12 cellular contexts compared by ENCODE assay signal in the genomic region with DNA sequence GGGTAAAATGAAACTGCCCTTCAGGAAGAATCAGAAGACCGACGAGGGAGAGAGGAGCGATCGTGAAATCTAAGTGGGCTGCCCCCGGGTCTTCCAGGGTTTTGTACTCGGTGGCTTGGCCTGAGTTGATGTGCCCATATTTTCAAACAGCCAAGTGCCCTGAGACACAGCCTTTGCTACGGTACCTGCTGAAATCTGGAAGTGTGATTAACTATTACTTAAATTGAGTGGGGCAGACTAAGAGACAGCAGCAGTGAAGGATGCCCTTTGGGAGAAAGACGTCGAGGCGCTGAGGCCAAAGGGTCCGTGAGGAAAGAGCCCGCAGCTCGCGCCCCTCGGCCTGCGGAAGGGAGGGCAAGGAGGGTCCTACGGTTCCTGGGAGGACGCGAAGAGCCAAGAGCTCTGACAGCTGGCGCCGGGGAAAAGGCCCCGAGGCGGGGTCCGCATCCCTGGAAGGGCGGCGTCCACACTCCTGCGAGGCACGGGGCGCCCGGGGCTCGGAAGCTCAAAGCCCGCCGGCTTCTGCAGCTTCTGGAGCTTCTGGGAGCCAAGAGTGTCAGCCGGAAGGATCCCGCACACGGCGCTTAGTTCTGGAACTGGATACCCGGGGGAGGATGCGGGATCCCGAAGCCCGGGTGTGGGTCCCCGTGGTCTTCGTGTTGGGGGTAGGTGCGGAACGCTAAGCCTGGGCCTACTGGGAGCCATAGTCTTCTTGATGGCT. TPM values are rescaled to one million over a fixed set of nuclear protein-coding genes. Genes with fewer than 3 reads are reported as not detected.
DNase-seq lines count a peak whose midpoint lies in the region; ATAC-seq and TF ChIP-seq lines count a peak whose summit lies in the region.
"Had no signal": no experiment of that assay in that cellular context is flagged by ENCODE, and none has a peak within 500 bp of the region (broad histone marks: within the 10 kb centered on the region; RNA-seq: fewer than 3 reads in every experiment).

No MANE protein-coding gene starts in this region.

- H3K36me3 Mint-ChIP-seq in activated naive CD4-positive, alpha-beta T cell treated with anti-CD3 and anti-CD28 coated beads for 36 hours (ENCODE audit: low read depth): no peaks in the 10 kb centered on the region
- H3K36me3 Mint-ChIP-seq: IgD-negative memory B cell had no signal

- no peaks in the 10 kb centered on the region for H3K9me3 Mint-ChIP-seq in activated naive CD4-positive, alpha-beta T cell treated with anti-CD3 and anti-CD28 coated beads for 36 hours
- H3K9me3 Mint-ChIP-seq: IgD-negative memory B cell had no signal

- no peak for TF ChIP-seq EP300 in upper lobe of left lung (IDR thresholded peaks at IDR 0.05)

- WGBS in lung, 2 donors: 72 to 73% methylated on average over 45 of the region's 45 CpGs
- WGBS in upper lobe of left lung, 2 donors: 76 to 77% methylated on average over 45 of the region's 45 CpGs

- intact Hi-C loops in activated naive CD4-positive, alpha-beta T cell treated with anti-CD3 and anti-CD28 coated beads for 36 hours (cut with micrococcal nuclease): loop anchor here (10.0 kb wide), 1 partner anchor 50 kb away; no protein-coding TSS in a partner anchor

- H3K4me1 Mint-ChIP-seq in activated naive CD4-positive, alpha-beta T cell treated with anti-CD3 and anti-CD28 coated beads for 36 hours (ENCODE audit: low read depth): no peaks in the 10 kb centered on the region
- H3K4me1 Mint-ChIP-seq: IgD-negative memory B cell had no signal

- ATAC-seq in lung (ENCODE audit: insufficient read depth, low FRiP score): no peak
- ATAC-seq in upper lobe of left lung (ENCODE audit: low FRiP score in 2 of 2): peak; percentile 39 to 74
- ATAC-seq in HG02623 (IDR thresholded peaks at IDR 0.05; ENCODE audit: unreplicated experiment): no peak

- DNase-seq in activated naive CD4-positive, alpha-beta T cell treated with anti-CD3 and anti-CD28 coated beads for 36 hours: peak; percentile 2
- DNase-seq in activated naive CD4-positive, alpha-beta T cell (lab: John Stamatoyannopoulos, UW): no peak
- peak; percentile 78 for DNase-seq in coronary artery (ENCODE audit: low spot score)
- peak; percentile 42 for DNase-seq in lung (ENCODE audit: low spot score)
- peak in 1 of 2 donors; percentile 84 for DNase-seq in upper lobe of left lung
- no peak for DNase-seq in HK-2 (ENCODE audit: unreplicated experiment)
- no peak for DNase-seq in glomerular visceral epithelial cell (ENCODE audit: extremely low spot score)
- DNase-seq: caudate nucleus, NCI-H2081 had no signal

- H3K27ac Mint-ChIP-seq in activated naive CD4-positive, alpha-beta T cell treated with anti-CD3 and anti-CD28 coated beads for 36 hours: no peak overlapping the region
- H3K27ac Mint-ChIP-seq: IgD-negative memory B cell had no signal

- no peaks in the 10 kb centered on the region for H3K4me1 ChIP-seq in lung (ENCODE audit: control insufficient read depth in 2 of 2, insufficient read depth in 2 of 2, low read length in 2 of 2)
- H3K4me1 ChIP-seq in upper lobe of left lung: no peaks in the 10 kb centered on the region

- H3K27me3 ChIP-seq in lung (ENCODE audit: control insufficient read depth, insufficient read depth) (no peaks in the 10 kb centered on the region), upper lobe of left lung (peaks cover 2 to 7% (median 4%) of the 10 kb centered on the region in 4 donors)

- H3K27ac ChIP-seq in coronary artery: no peak overlapping the region
- no peak overlapping the region for H3K27ac ChIP-seq in lung (ENCODE audit: low read depth in 1 of 2, low read length in 1 of 2)
- H3K27ac ChIP-seq in upper lobe of left lung: no peak overlapping the region
- H3K27ac ChIP-seq: parathyroid adenoma had no signal

- H3K27me3 Mint-ChIP-seq in activated naive CD4-positive, alpha-beta T cell treated with anti-CD3 and anti-CD28 coated beads for 36 hours (ENCODE audit: low read depth): peaks cover 7% of the 10 kb centered on the region

- TF ChIP-seq POLR2A in upper lobe of left lung (IDR thresholded peaks at IDR 0.05): no peak

- H3K36me3 ChIP-seq in lung (ENCODE audit: control insufficient read depth in 2 of 2, insufficient read depth in 2 of 2, low read length in 2 of 2) (no peaks in the 10 kb centered on the region), upper lobe of left lung (no peaks in the 10 kb centered on the region)

- H3K4me3 ChIP-seq in coronary artery: no peak overlapping the region
- H3K4me3 ChIP-seq in lung: no peak overlapping the region
- no peak overlapping the region for H3K4me3 ChIP-seq in upper lobe of left lung

- H3K4me3 Mint-ChIP-seq in activated naive CD4-positive, alpha-beta T cell treated with anti-CD3 and anti-CD28 coated beads for 36 hours: no peak overlapping the region
- H3K4me3 Mint-ChIP-seq: IgD-negative memory B cell had no signal

- peaks cover 0 to 4% of the 10 kb centered on the region in 2 donors for H3K9me3 ChIP-seq in lung (ENCODE audit: control insufficient read depth in 2 of 2, insufficient read depth in 1 of 2, low read length in 1 of 2)
- H3K9me3 ChIP-seq in upper lobe of left lung: no peaks in the 10 kb centered on the region

- TF ChIP-seq CTCF in coronary artery (IDR thresholded peaks at IDR 0.05): no peak
- no peak for TF ChIP-seq CTCF in lung (IDR thresholded peaks at IDR 0.05; ENCODE audit: control extremely low read depth, extremely low read depth)
- TF ChIP-seq CTCF in upper lobe of left lung (IDR thresholded peaks at IDR 0.05): no peak

- CTCF ChIA-PET in activated naive CD4-positive, alpha-beta T cell treated with anti-CD3 and anti-CD28 coated beads for 36 hours (lab: Charles Lee): no interaction called here

RNA-seq across cellular contexts. Expression of gene RNU1-4, which starts 15.4 kb away (rescaled TPM):
- total RNA-seq in activated naive CD4-positive, alpha-beta T cell treated with anti-CD3 and anti-CD28 coated beads for 36 hours: 1,000 to 10,000 TPM; 1,341 to 1,386 TPM
- total RNA-seq in lung (1,000 to 10,000 TPM in 1 of 2 donors, under 1 TPM in 1; under 0.01 to 3,134 TPM), upper lobe of left lung (over 10,000 TPM in 1 of 6 donors, 1,000 to 10,000 TPM in 2, under 1 TPM in 3; under 0.01 to 14,413 (median 1,360) TPM)
- polyA plus RNA-seq in lung: not detected
- polyA plus RNA-seq: IgD-negative memory B cell had no signal

RNA-seq across cellular contexts. Expression of gene RNU1-3, which starts 58.1 kb away (rescaled TPM):
- 1,000 to 10,000 TPM; 1,341 to 1,386 TPM for total RNA-seq in activated naive CD4-positive, alpha-beta T cell treated with anti-CD3 and anti-CD28 coated beads for 36 hours
- total RNA-seq in lung (1,000 to 10,000 TPM in 1 of 2 donors, under 1 TPM in 1; under 0.01 to 3,134 TPM), upper lobe of left lung (over 10,000 TPM in 1 of 6 donors, 1,000 to 10,000 TPM in 2, under 1 TPM in 3; under 0.01 to 14,413 (median 1,360) TPM)
- polyA plus RNA-seq in lung: not detected
- polyA plus RNA-seq: IgD-negative memory B cell had no signal

Comparison
In these comparisons a context has a peak if more than half of its experiments do, and no peak if none do; other contexts are left out.
1. DNase-seq: peak in activated naive CD4-positive, alpha-beta T cell treated with anti-CD3 and anti-CD28 coated beads for 36 hours (single experiment), coronary artery (single experiment) and lung (single experiment); none in activated naive CD4-positive, alpha-beta T cell (0 of 4), HK-2 (single experiment) and glomerular visceral epithelial cell (single experiment).
2. ATAC-seq: peak in upper lobe of left lung (2 of 2); none in lung (single experiment) and HG02623 (single experiment).